ENCODE assay signal across 14 cellular contexts in the genomic region with DNA sequence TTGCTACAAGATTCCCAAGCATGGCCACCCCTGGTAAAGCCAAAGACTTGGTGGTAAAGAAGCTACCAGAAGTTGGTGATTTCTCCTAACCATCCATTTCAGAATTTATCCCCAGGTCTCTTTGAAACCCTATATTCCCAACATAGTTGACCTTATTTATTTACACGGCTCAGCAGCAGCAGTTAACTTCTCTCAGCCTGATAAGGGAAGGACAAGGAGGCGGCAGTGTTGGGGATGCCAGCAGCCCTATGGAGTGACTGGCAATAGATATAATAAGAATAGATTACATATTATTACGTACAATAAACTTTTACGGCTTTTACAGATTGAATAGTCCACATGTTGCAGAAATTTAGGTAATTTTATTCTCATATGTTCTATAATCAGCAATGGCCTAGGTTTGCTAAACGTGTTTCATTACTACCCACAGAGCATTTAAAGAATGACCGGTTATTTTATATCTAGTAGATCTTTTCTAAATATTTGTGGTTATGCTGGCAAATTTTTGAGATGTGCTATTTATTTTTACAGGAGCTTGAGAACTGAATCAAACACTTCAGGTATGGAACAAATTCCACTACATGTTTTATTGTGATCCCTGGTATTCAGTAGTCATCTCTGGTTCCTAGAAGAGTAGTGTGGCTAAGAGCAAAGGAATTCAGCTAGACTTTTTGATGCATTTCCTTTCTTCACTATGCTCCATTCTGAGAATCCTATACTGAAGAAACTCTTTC. TPM values are rescaled to one million over a fixed set of nuclear protein-coding genes. Genes with fewer than 3 reads are reported as not detected.
DNase-seq lines count a peak whose midpoint lies in the region; ATAC-seq and TF ChIP-seq lines count a peak whose summit lies in the region.
"Had no signal": no experiment of that assay in that cellular context is flagged by ENCODE, and none has a peak within 500 bp of the region (broad histone marks: within the 10 kb centered on the region; RNA-seq: fewer than 3 reads in every experiment).

No MANE protein-coding gene starts in this region.

- no peak overlapping the region for H3K9ac ChIP-seq in adipocyte (ENCODE audit: low read length)

- no peaks in the 10 kb centered on the region for H3K27me3 ChIP-seq in adipocyte (replicated peaks; ENCODE audit: control insufficient read depth, insufficient read depth, low read length)
- H3K27me3 ChIP-seq: upper lobe of left lung had no signal

- H3K27ac Mint-ChIP-seq in activated naive CD8-positive, alpha-beta T cell treated with anti-CD3 and anti-CD28 coated beads for 36 hours, result no peak overlapping the region
- H3K27ac Mint-ChIP-seq: activated T-cell treated with anti-CD3 and anti-CD28 coated beads, Interleukin-2, amount 50 U/mL, for 24 hours; brain; natural killer cell had no signal

- POLR2A ChIA-PET in HEK293 (lab: Yijun Ruan, JAX), result interaction anchor here (0.6 kb wide), 1 partner anchor 862 kb away, joined by 4 read pairs; no protein-coding TSS in a partner anchor

- peaks cover 4% of the 10 kb centered on the region for H3K27me3 Mint-ChIP-seq in activated naive CD8-positive, alpha-beta T cell treated with anti-CD3 and anti-CD28 coated beads for 36 hours
- H3K27me3 Mint-ChIP-seq: brain had no signal

- CTCF ChIA-PET in HEK293 (lab: Yijun Ruan, JAX), result interaction anchor here (1.2 kb wide), 1 partner anchor 12 kb away, joined by 5 read pairs; no protein-coding TSS in a partner anchor

- H3K36me3 Mint-ChIP-seq in activated naive CD8-positive, alpha-beta T cell treated with anti-CD3 and anti-CD28 coated beads for 36 hours, result no peaks in the 10 kb centered on the region
- H3K36me3 Mint-ChIP-seq: brain, natural killer cell had no signal

- peaks cover 2% of the 10 kb centered on the region for H3K4me1 Mint-ChIP-seq in activated naive CD8-positive, alpha-beta T cell treated with anti-CD3 and anti-CD28 coated beads for 36 hours
- H3K4me1 Mint-ChIP-seq: natural killer cell had no signal

- H3K9me3 Mint-ChIP-seq in activated naive CD8-positive, alpha-beta T cell treated with anti-CD3 and anti-CD28 coated beads for 36 hours, result no peaks in the 10 kb centered on the region
- H3K9me3 Mint-ChIP-seq: activated T-cell treated with anti-CD3 and anti-CD28 coated beads, Interleukin-2, amount 50 U/mL, for 24 hours; brain; natural killer cell had no signal

- H3K4me1 ChIP-seq in HEK293 (ENCODE audit: control insufficient read depth, insufficient read depth, low read length) (peaks cover 15% of the 10 kb centered on the region), adipocyte (ENCODE audit: control insufficient read depth, insufficient read depth, low read length) (no peaks in the 10 kb centered on the region)
- H3K4me1 ChIP-seq: upper lobe of left lung had no signal

- TF ChIP-seq CTCF in HEK293 (tag by site-specific recombination; IDR thresholded peaks at IDR 0.05), result no peak

- no peak for ATAC-seq in HG03520 (IDR thresholded peaks at IDR 0.05; ENCODE audit: unreplicated experiment)
- ATAC-seq in GM18858 (IDR thresholded peaks at IDR 0.05; ENCODE audit: unreplicated experiment), result no peak
- ATAC-seq in HG02571 (IDR thresholded peaks at IDR 0.05; ENCODE audit: unreplicated experiment), result no peak
- ATAC-seq: natural killer cell had no signal

- DNase-seq in A172 (ENCODE audit: low spot score) (peak; percentile 91), adipocyte (ENCODE audit: low read depth) (peak; percentile 62), iris pigment epithelial cell (ENCODE audit: low read depth) (peak; percentile 92)
- no peak for DNase-seq in activated naive CD8-positive, alpha-beta T cell treated with anti-CD3 and anti-CD28 coated beads for 36 hours
- DNase-seq: activated T-cell treated with anti-CD3 and anti-CD28 coated beads, Interleukin-2, amount 50 U/mL, for 24 hours; AML-193; natural killer cell; upper lobe of left lung had no signal

- no peak overlapping the region for H3K4me3 Mint-ChIP-seq in activated naive CD8-positive, alpha-beta T cell treated with anti-CD3 and anti-CD28 coated beads for 36 hours
- H3K4me3 Mint-ChIP-seq: activated T-cell treated with anti-CD3 and anti-CD28 coated beads, Interleukin-2, amount 50 U/mL, for 24 hours; brain; natural killer cell had no signal

- no peak overlapping the region for H3K4me3 ChIP-seq in HEK293 (ENCODE audit: low read depth, low read length)
- no peak overlapping the region for H3K4me3 ChIP-seq in adipocyte (ENCODE audit: low read length)
- H3K4me3 ChIP-seq: skin epidermis, upper lobe of left lung had no signal

- no peaks in the 10 kb centered on the region for H3K9me3 ChIP-seq in HEK293 (ENCODE audit: control insufficient read depth, insufficient read depth, low read depth, low read length)
- H3K9me3 ChIP-seq in adipocyte (ENCODE audit: control insufficient read depth, low read length), result peaks cover 9% of the 10 kb centered on the region
- H3K9me3 ChIP-seq: upper lobe of left lung had no signal

- no peak overlapping the region for H3K27ac ChIP-seq in HEK293 (ENCODE audit: extremely low read depth, low read depth, low read length)
- H3K27ac ChIP-seq: skin epidermis had no signal

- H3K36me3 ChIP-seq in HEK293 (ENCODE audit: control insufficient read depth in 2 of 2, insufficient read depth in 1 of 2, low read length in 2 of 2) (no peaks in the 10 kb centered on the region), adipocyte (ENCODE audit: control insufficient read depth, insufficient read depth, low read length, severe bottlenecking) (no peaks in the 10 kb centered on the region)
- H3K36me3 ChIP-seq: upper lobe of left lung had no signal

TF ChIP-seq in HEK293, 187 proteins besides CTCF, POLR2A, EP300 and RAD21:
- peak; percentile 58; the same call in 1 of the 2 replicates for TF ChIP-seq ZNF10 (tag by site-specific recombination; IDR thresholded peaks at IDR 0.05)
- peak; percentile 29; the same call in 1 of the 2 replicates for TF ChIP-seq ZSCAN30 (tag by site-specific recombination; IDR thresholded peaks at IDR 0.05)
- 0 out of 2 replicates have a peak, but pooled peaks have one; percentile 12 for TF ChIP-seq KLF8 (tag by site-specific recombination; IDR thresholded peaks at IDR 0.05)
- TF ChIP-seq ZNF416 (tag by site-specific recombination; IDR thresholded peaks at IDR 0.05), result no peak
- TF ChIP-seq ZXDB (tag by site-specific recombination; IDR thresholded peaks at IDR 0.05), result 0 out of 2 replicates have a peak, but pooled peaks have one; percentile 34
- TF ChIP-seq, protein P1, sequence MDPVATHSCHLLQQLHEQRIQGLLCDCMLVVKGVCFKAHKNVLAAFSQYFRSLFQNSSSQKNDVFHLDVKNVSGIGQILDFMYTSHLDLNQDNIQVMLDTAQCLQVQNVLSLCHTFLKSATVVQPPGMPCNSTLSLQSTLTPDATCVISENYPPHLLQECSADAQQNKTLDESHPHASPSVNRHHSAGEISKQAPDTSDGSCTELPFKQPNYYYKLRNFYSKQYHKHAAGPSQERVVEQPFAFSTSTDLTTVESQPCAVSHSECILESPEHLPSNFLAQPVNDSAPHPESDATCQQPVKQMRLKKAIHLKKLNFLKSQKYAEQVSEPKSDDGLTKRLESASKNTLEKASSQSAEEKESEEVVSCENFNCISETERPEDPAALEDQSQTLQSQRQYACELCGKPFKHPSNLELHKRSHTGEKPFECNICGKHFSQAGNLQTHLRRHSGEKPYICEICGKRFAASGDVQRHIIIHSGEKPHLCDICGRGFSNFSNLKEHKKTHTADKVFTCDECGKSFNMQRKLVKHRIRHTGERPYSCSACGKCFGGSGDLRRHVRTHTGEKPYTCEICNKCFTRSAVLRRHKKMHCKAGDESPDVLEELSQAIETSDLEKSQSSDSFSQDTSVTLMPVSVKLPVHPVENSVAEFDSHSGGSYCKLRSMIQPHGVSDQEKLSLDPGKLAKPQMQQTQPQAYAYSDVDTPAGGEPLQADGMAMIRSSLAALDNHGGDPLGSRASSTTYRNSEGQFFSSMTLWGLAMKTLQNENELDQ (tag by site-specific recombination; IDR thresholded peaks at IDR 0.05; ENCODE audit: low read depth), result no peak
- TF ChIP-seq ZNF843 (tag by site-specific recombination; IDR thresholded peaks at IDR 0.05), result 0 out of 2 replicates have a peak, but pooled peaks have one; percentile 32
TF ChIP-seq in HEK293: peak in this region for 5.

RNA-seq across cellular contexts. Expression of gene PALS1, which starts 19.8 kb away (rescaled TPM):
- total RNA-seq in A172 (2014; rRNA removed; shearing (Covaris generic)), result 66.4 and 72.8 TPM in 2 replicates
- total RNA-seq in activated naive CD8-positive, alpha-beta T cell treated with anti-CD3 and anti-CD28 coated beads for 36 hours, result 1 to 10 TPM; 6.2 to 6.4 TPM

RNA-seq across cellular contexts. Expression of gene GARIN2, which starts 32.2 kb away (rescaled TPM):
- not detected in 2 replicates for total RNA-seq in A172 (2014; rRNA removed; shearing (Covaris generic))
- total RNA-seq in activated naive CD8-positive, alpha-beta T cell treated with anti-CD3 and anti-CD28 coated beads for 36 hours, result not detected
- total RNA-seq: natural killer cell had no signal
